In genomic region chr11:12119502-12119901, GRCh38 we compare ENCODE assay signal across 14 cellular contexts. TPM values are rescaled to one million over a fixed set of nuclear protein-coding genes. Genes with fewer than 3 reads are reported as not detected.
DNase-seq lines count a peak whose midpoint lies in the region; ATAC-seq, FAIRE-seq and TF ChIP-seq lines count a peak whose summit lies in the region.
"Had no signal": no experiment of that assay in that cellular context is flagged by ENCODE, and none has a peak within 500 bp of the region (broad histone marks: within the 10 kb centered on the region; RNA-seq: fewer than 3 reads in every experiment).

No MANE protein-coding gene starts in this region.

- peak overlapping the region; percentile 17 for H3K4me2 ChIP-seq in Loucy (ENCODE audit: low read depth, low read length, poor library complexity, severe bottlenecking)
- peak overlapping the region; percentile 51 for H3K4me2 ChIP-seq in K562 (ENCODE audit: insufficient read depth, low read length)
- H3K4me2 ChIP-seq in neuronal stem cell (ENCODE audit: insufficient read depth, low read length, poor library complexity, severe bottlenecking), result no peak overlapping the region
- no peak overlapping the region for H3K4me2 ChIP-seq in H9 (ENCODE audit: insufficient read depth, insufficient read length, low read length)

- H4K5ac ChIP-seq in H9 (ENCODE audit: insufficient read length, low read depth, low read length), result no peak overlapping the region

- H3K27ac Mint-ChIP-seq in H9, result no peak overlapping the region
- no peak overlapping the region for H3K27ac Mint-ChIP-seq in activated naive CD4-positive, alpha-beta T cell treated with anti-CD3 and anti-CD28 coated beads, Interleukin-2, amount 50 U/mL, for 72 hours
- H3K27ac Mint-ChIP-seq: CD4-positive, alpha-beta T cell; IgD-negative memory B cell had no signal

- H3K4ac ChIP-seq in neuronal stem cell (ENCODE audit: low read length) (no peak overlapping the region), H9 (ENCODE audit: low read depth, low read length) (no peak overlapping the region)

- no peak overlapping the region for H2BK20ac ChIP-seq in H9 (ENCODE audit: low read depth, low read length, poor library complexity, severe bottlenecking)

- H4K8ac ChIP-seq in neuronal stem cell (ENCODE audit: low read depth, low read length), result no peak overlapping the region
- H4K8ac ChIP-seq in H9 (replicated peaks; ENCODE audit: insufficient read length, low read depth, low read length), result no peak overlapping the region

- H3K4me1 ChIP-seq in Loucy (ENCODE audit: insufficient read depth, low read length, poor library complexity, severe bottlenecking) (peaks cover 59% of the 10 kb centered on the region), K562 (replicated peaks in 1 of 2; ENCODE audit: control insufficient read depth in 2 of 2, insufficient read depth in 2 of 2, low read length in 2 of 2) (peaks cover 66 to 76% of the 10 kb centered on the region in 2 experiments), neuronal stem cell (ENCODE audit: control insufficient read depth in 2 of 2, insufficient read depth in 1 of 2, low read depth in 1 of 2, low read length in 2 of 2) (peaks cover 0 to 8% of the 10 kb centered on the region in 2 donors), H9 (ENCODE audit: insufficient read depth, low read length) (no peaks in the 10 kb centered on the region)

- H2BK12ac ChIP-seq in neuronal stem cell (ENCODE audit: low read length) (no peak overlapping the region), H9 (ENCODE audit: insufficient read length, low read depth, low read length) (no peak overlapping the region)

- no peaks in the 10 kb centered on the region for H3K27me3 ChIP-seq in Loucy (ENCODE audit: insufficient read depth, low read length, poor library complexity, severe bottlenecking)
- no peaks in the 10 kb centered on the region for H3K27me3 ChIP-seq in K562 (ENCODE audit: control insufficient read depth in 2 of 2, insufficient read depth in 2 of 2, low read length in 2 of 2)
- peaks cover 0 to 25% (median 0%) of the 10 kb centered on the region in 3 experiments for H3K27me3 ChIP-seq in neuronal stem cell (ENCODE audit: control insufficient read depth in 3 of 3, insufficient read depth in 3 of 3, low read depth in 1 of 3, low read length in 3 of 3)
- H3K27me3 ChIP-seq in H9 (ENCODE audit: insufficient read depth, low read length), result no peaks in the 10 kb centered on the region; the same call in 1 of the 2 replicates
- H3K27me3 ChIP-seq: SJSA1 had no signal

- H3K9me3 Mint-ChIP-seq in H9, result no peaks in the 10 kb centered on the region
- H3K9me3 Mint-ChIP-seq in activated naive CD4-positive, alpha-beta T cell treated with anti-CD3 and anti-CD28 coated beads, Interleukin-2, amount 50 U/mL, for 72 hours, result peaks cover 0 to 4% of the 10 kb centered on the region in 2 donors
- H3K9me3 Mint-ChIP-seq: CD4-positive, alpha-beta T cell; IgD-negative memory B cell had no signal

- no peak overlapping the region for H3K4me3 Mint-ChIP-seq in H9
- H3K4me3 Mint-ChIP-seq: CD4-positive, alpha-beta T cell; IgD-negative memory B cell had no signal

- no peak overlapping the region for H3K18ac ChIP-seq in neuronal stem cell (ENCODE audit: low read length)
- no peak overlapping the region for H3K18ac ChIP-seq in H9 (ENCODE audit: insufficient read length, low read depth, low read length)

- no peak for FAIRE-seq in K562 (lab: Jason Lieb, UNC)

- TF ChIP-seq POLR2A in K562 (conservative IDR thresholded peaks at IDR 0.05), result no peak

- H4K20me1 ChIP-seq in Loucy (ENCODE audit: insufficient read depth, low read length, poor library complexity, severe bottlenecking), result no peaks in the 10 kb centered on the region
- H4K20me1 ChIP-seq in K562 (replicated peaks; ENCODE audit: control insufficient read depth, insufficient read depth, low read length), result no peaks in the 10 kb centered on the region
- H4K20me1 ChIP-seq in H9 (ENCODE audit: control insufficient read depth, insufficient read depth, insufficient read length), result no peaks in the 10 kb centered on the region

- H3K9me2 ChIP-seq in Loucy (replicated peaks; ENCODE audit: low read depth, low read length), result no peaks in the 10 kb centered on the region

- H3K4me1 Mint-ChIP-seq in H9, result peaks cover 8 to 13% of the 10 kb centered on the region in 2 experiments

- peak overlapping the region; percentile 28 for H3K9ac ChIP-seq in Loucy (ENCODE audit: low read depth, low read length, poor library complexity, severe bottlenecking)
- peak overlapping the region in 1 of 2 experiments; percentile 31; a peak in 2 of 4 replicates for H3K9ac ChIP-seq in K562 (ENCODE audit: insufficient read depth in 1 of 2, low read depth in 2 of 2, low read length in 2 of 2)
- peak overlapping the region; percentile 18 for H3K9ac ChIP-seq in neuronal stem cell (ENCODE audit: low read depth, low read length, poor library complexity)
- no peak overlapping the region for H3K9ac ChIP-seq in H9 (ENCODE audit: extremely low read depth, insufficient read length, low read length)

- H2BK5ac ChIP-seq in neuronal stem cell (ENCODE audit: low read length) (no peak overlapping the region), H9 (ENCODE audit: insufficient read length, low read length) (no peak overlapping the region)

- no peak overlapping the region for H3T11ph ChIP-seq in H9 (ENCODE audit: low read length)

- H2BK15ac ChIP-seq in neuronal stem cell (ENCODE audit: low read length) (no peak overlapping the region), H9 (ENCODE audit: low read depth, low read length) (no peak overlapping the region)

- H2BK120ac ChIP-seq in neuronal stem cell (ENCODE audit: low read depth, low read length), result no peak overlapping the region
- no peak overlapping the region for H2BK120ac ChIP-seq in H9 (ENCODE audit: low read depth, low read length, poor library complexity, severe bottlenecking)

- H3K56ac ChIP-seq in H9 (ENCODE audit: insufficient read length, low read depth, low read length), result no peak overlapping the region

- DNase-seq in DMS53 (lab: John Stamatoyannopoulos, UW), result peak; percentile 83
- DNase-seq in K562 (ENCODE audit: extremely low read depth in 1 of 4, low spot score in 3 of 4), result no peak
- DNase-seq in neuronal stem cell (ENCODE audit: low spot score), result no peak
- no peak for DNase-seq in H9
- DNase-seq in GM19240 (ENCODE audit: insufficient read length, low spot score), result no peak
- DNase-seq in activated naive CD4-positive, alpha-beta T cell treated with anti-CD3 and anti-CD28 coated beads, Interleukin-2, amount 50 U/mL, for 72 hours (ENCODE audit: low spot score in 2 of 2), result no peak
- DNase-seq in NCI-H526 treated with DMSO at 0.1 percent for 48 hours (lab: John Stamatoyannopoulos, UW), result no peak
- DNase-seq: CD4-positive, alpha-beta T cell; NCI-H524 treated with DMSO at 0.1 percent for 48 hours; stimulated activated CD8-positive, alpha-beta memory T cell treated with anti-CD3 and anti-CD28 coated beads, Interleukin-4, amount 100 ng/mL, for 48 hours had no signal

- CTCF ChIA-PET in K562 (lab: Yijun Ruan, JAX; ENCODE audit: low intra/inter-chr PET ratio), result no interaction called here

- no peaks in the 10 kb centered on the region for H3K36me3 ChIP-seq in Loucy (ENCODE audit: insufficient read depth, low read length)
- H3K36me3 ChIP-seq in K562 (ENCODE audit: control insufficient read depth, insufficient read depth, low read length), result peaks cover 14% of the 10 kb centered on the region
- H3K36me3 ChIP-seq in neuronal stem cell (replicated peaks in 1 of 2; ENCODE audit: control insufficient read depth in 2 of 2, insufficient read depth in 2 of 2, low read length in 2 of 2), result no peaks in the 10 kb centered on the region

- no peaks in the 10 kb centered on the region for H3K23me2 ChIP-seq in H9 (ENCODE audit: insufficient read length, low read depth, low read length, poor library complexity, severe bottlenecking)

- H3K79me2 ChIP-seq in Loucy (ENCODE audit: insufficient read depth, low read length) (no peaks in the 10 kb centered on the region), K562 (ENCODE audit: control insufficient read depth, insufficient read depth, low read length) (peaks cover 58% of the 10 kb centered on the region), H9 (ENCODE audit: insufficient read depth, low read length) (no peaks in the 10 kb centered on the region)

- H3K9me1 ChIP-seq in K562 (ENCODE audit: control insufficient read depth, insufficient read depth, low read length), result peaks cover 3% of the 10 kb centered on the region

- TF ChIP-seq RAD21 in K562 (CRISPR knock-in tag; conservative IDR thresholded peaks at IDR 0.05 in 1 of 2, IDR thresholded peaks at IDR 0.05 in 1 of 2), result no peak

- H3K14ac ChIP-seq in neuronal stem cell (ENCODE audit: low read length) (no peak overlapping the region), H9 (ENCODE audit: insufficient read depth, low read length) (no peak overlapping the region; the same call in 1 of the 2 replicates)

- H3K27me3 Mint-ChIP-seq in H9 (ENCODE audit: low read depth), result peaks cover 39% of the 10 kb centered on the region
- H3K27me3 Mint-ChIP-seq: CD4-positive, alpha-beta T cell had no signal

- H3K4me3 ChIP-seq in Loucy (ENCODE audit: low read length, poor library complexity, severe bottlenecking) (no peak overlapping the region), K562 (no peak overlapping the region), neuronal stem cell (ENCODE audit: low read length in 2 of 2) (no peak overlapping the region)
- H3K4me3 ChIP-seq: SJSA1 had no signal

- POLR2A ChIA-PET in K562 (lab: Yijun Ruan, JAX), result interaction anchor here (0.7 to 1.5 kb wide), 4 partner anchors 10 to 113 kb away, joined by 3 to 4 read pairs (median 3); partner anchors contain the start of gene MICAL2

- H3K79me1 ChIP-seq in neuronal stem cell (ENCODE audit: low read depth, low read length) (no peaks in the 10 kb centered on the region), H9 (ENCODE audit: insufficient read depth, low read depth, low read length, poor library complexity, severe bottlenecking) (no peaks in the 10 kb centered on the region)

- no peaks in the 10 kb centered on the region for H3F3A ChIP-seq in Loucy (ENCODE audit: low read depth)

- no peak overlapping the region for H3K23ac ChIP-seq in neuronal stem cell (ENCODE audit: low read depth, low read length, poor library complexity)
- H3K23ac ChIP-seq in H9 (ENCODE audit: insufficient read length, low read depth, low read length), result no peak overlapping the region

- H4K91ac ChIP-seq in neuronal stem cell (ENCODE audit: low read depth, low read length, poor library complexity) (no peak overlapping the region), H9 (ENCODE audit: insufficient read length, low read depth, low read length) (no peak overlapping the region)

- H3K36me3 Mint-ChIP-seq in H9 (ENCODE audit: insufficient read depth in 1 of 3, low read depth in 3 of 3), result no peaks in the 10 kb centered on the region
- H3K36me3 Mint-ChIP-seq in activated naive CD4-positive, alpha-beta T cell treated with anti-CD3 and anti-CD28 coated beads, Interleukin-2, amount 50 U/mL, for 72 hours, result peaks cover 5 to 25% of the 10 kb centered on the region in 2 donors

- 77% methylated on average over 5 of the region's 5 CpGs for WGBS in K562 (ENCODE audit: insufficient coverage, low coverage, missing lambda C conversion rate)
- WGBS in neuronal stem cell (ENCODE audit: extremely low coverage in 2 of 2, insufficient read length in 2 of 2, insufficient replicate concordance in 1 of 2), 2 donors, result no CpG with 5 or more reads among the region's 5 CpGs
- no CpG with 5 or more reads among the region's 5 CpGs for WGBS in H9 (ENCODE audit: extremely low coverage, insufficient read length, low lambda C conversion rate)

- intact Hi-C loops in K562 (cut with micrococcal nuclease), result loop anchor here (5.0 kb wide), 1 partner anchor 33 kb away; no protein-coding TSS in a partner anchor

- H2AFZ ChIP-seq in Loucy (ENCODE audit: low read length), result peak overlapping the region; percentile 40; the same call in 1 of the 2 replicates
- H2AFZ ChIP-seq in K562 (ENCODE audit: low read depth, low read length), result no peak overlapping the region
- H2AFZ ChIP-seq in neuronal stem cell (ENCODE audit: low read length), result no peak overlapping the region
- no peak overlapping the region for H2AFZ ChIP-seq in H9 (ENCODE audit: low read length)

- in situ Hi-C loops in K562 (cut with MboI), result no loop called here

- H3K27ac ChIP-seq in K562 (ENCODE audit: extremely low read depth, low read depth, low read length), result peak overlapping the region; percentile 44; the same call in 1 of the 3 replicates
- no peak overlapping the region for H3K27ac ChIP-seq in neuronal stem cell (replicated peaks; ENCODE audit: low read length)
- H3K27ac ChIP-seq in H9 (ENCODE audit: insufficient read length, low read depth, low read length), result no peak overlapping the region
- H3K27ac ChIP-seq: SJSA1 had no signal

- BruUV-seq in K562 (replicated peaks; lab: Mats Ljungman, UMichigan), result no TSS peak

- H3K9me3 ChIP-seq in Loucy (ENCODE audit: insufficient read depth, low read depth, low read length) (no peaks in the 10 kb centered on the region), K562 (replicated peaks; ENCODE audit: control insufficient read depth, insufficient read depth, low read depth, low read length) (no peaks in the 10 kb centered on the region), neuronal stem cell (replicated peaks in 1 of 2; ENCODE audit: control insufficient read depth in 2 of 2, insufficient read depth in 1 of 2, low read depth in 1 of 2, low read length in 2 of 2) (no peaks in the 10 kb centered on the region), H9 (ENCODE audit: control insufficient read depth, low read depth, low read length) (no peaks in the 10 kb centered on the region)
- H3K9me3 ChIP-seq: SJSA1 had no signal

- TF ChIP-seq CTCF in Loucy (conservative IDR thresholded peaks at IDR 0.05; ENCODE audit: low read length) (no peak), K562 (IDR thresholded peaks at IDR 0.05 in 2 of 3, conservative IDR thresholded peaks at IDR 0.05 in 1 of 3; ENCODE audit: insufficient read depth in 2 of 3, low read depth in 1 of 3, low read length in 3 of 3) (no peak), H9 (conservative IDR thresholded peaks at IDR 0.05) (no peak)

- no peak for ATAC-seq in K562
- no peak for ATAC-seq in activated naive CD4-positive, alpha-beta T cell treated with anti-CD3 and anti-CD28 coated beads, Interleukin-2, amount 50 U/mL, for 72 hours
- ATAC-seq: activated CD4-positive, CD25-positive, alpha-beta regulatory T cell treated with anti-CD3 and anti-CD28 coated beads, Interleukin-2, amount 50 U/mL, for 24 hours had no signal

- no peak for TF ChIP-seq EP300 in K562 (IDR thresholded peaks at IDR 0.05; ENCODE audit: low read length)

- H2AK5ac ChIP-seq in neuronal stem cell (ENCODE audit: low read depth, low read length) (no peak overlapping the region), H9 (ENCODE audit: insufficient read length, low read length) (no peak overlapping the region)

RNA-seq across cellular contexts. Expression of gene MICAL2, which starts 9.1 kb away (rescaled TPM):
- 173 and 222 TPM in 2 replicates for total RNA-seq in K562 (2011; cell fraction: chromatin; rRNA removed; ENCODE audit: low replicate concordance)
- total RNA-seq in K562 (2011; cell fraction: nucleolus; rRNA removed), result 77.0 and 99.7 TPM in 2 replicates
- 107 and 133 TPM in 2 replicates for total RNA-seq in K562 (2011; cell fraction: nucleoplasm; rRNA removed)
- total RNA-seq in K562 (2014; rRNA removed) (33.6 and 42.7 TPM in 2 replicates), K562 (2014; rRNA removed; fragmentation: Illumina TruSeq; extraction: Trizol) (35.0 and 36.8 TPM in 2 replicates), K562 (2015; rRNA removed; fragmentation: Illumina TruSeq; extraction: Trizol) (22.9 and 23.7 TPM in 2 replicates), K562 (2021) (63.5 and 64.2 TPM in 2 replicates), H9 (2021) (4.7 and 6.0 TPM in 2 replicates)
- polyA plus RNA-seq in K562 (2011; rRNA removed) (38.1 and 47.3 TPM in 2 replicates), K562 (2014; fragmentation: Illumina TruSeq; extraction: Trizol) (40.3 and 43.0 TPM in 2 replicates), K562 (2014; fragmentation: Nextera tagmentation; extraction: Ambion mirVana) (1 to 10 TPM; 4.7 to 5.9 TPM), K562 (2014; rRNA removed) (23.3 and 24.0 TPM in 2 replicates)
- polyA plus RNA-seq in K562 (2011; cell fraction: cytosol; rRNA removed), result 28.3 and 36.5 TPM in 2 replicates
- polyA plus RNA-seq in K562 (2011; cell fraction: nucleus; rRNA removed), result 46.0 and 76.1 TPM in 2 replicates
- polyA plus RNA-seq in K562 (2012), result 31.7 and 42.8 TPM in 2 replicates
- 82.4 and 92.6 TPM in 2 replicates for polyA minus RNA-seq in K562 (2011; rRNA and poly(A)+ RNA removed)
- 47.4 and 54.4 TPM in 2 replicates for polyA minus RNA-seq in K562 (2011; cell fraction: cytosol; rRNA and poly(A)+ RNA removed)
- 66.9 and 104 TPM in 2 replicates for polyA minus RNA-seq in K562 (2011; cell fraction: nucleus; rRNA and poly(A)+ RNA removed)
- 0.36 TPM for polyA plus RNA-seq in neuronal stem cell (2013, experiment 1 of 2)
- polyA plus RNA-seq in neuronal stem cell (2013, experiment 2 of 2), result 0.26 TPM
- total RNA-seq in activated naive CD4-positive, alpha-beta T cell treated with anti-CD3 and anti-CD28 coated beads, Interleukin-2, amount 50 U/mL, for 72 hours, result 100 to 1,000 TPM in 1 of 2 donors, 10 to 100 TPM in 1; 60.8 to 124 TPM

Comparison
In these comparisons a context has a peak if more than half of its experiments do, and no peak if none do; other contexts are left out.
1. H3K4me2 ChIP-seq: peak in Loucy (single experiment) and K562 (single experiment); none in neuronal stem cell (single experiment) and H9 (single experiment).